13 cellular contexts compared by ENCODE assay signal in genomic region chr19:55590621-55591020, GRCh38. TPM values are rescaled to one million over a fixed set of nuclear protein-coding genes. Genes with fewer than 3 reads are reported as not detected.
DNase-seq lines count a peak whose midpoint lies in the region; ATAC-seq and TF ChIP-seq lines count a peak whose summit lies in the region.
"Had no signal": no experiment of that assay in that cellular context is flagged by ENCODE, and none has a peak within 500 bp of the region (broad histone marks: within the 10 kb centered on the region; RNA-seq: fewer than 3 reads in every experiment).

No MANE protein-coding gene starts in this region.

- intact Hi-C loops in A673 (cut with micrococcal nuclease; ENCODE audit: unreplicated experiment), result no loop called here

- no peak overlapping the region for H3K27ac ChIP-seq in A673 (ENCODE audit: low read depth, low read length, poor library complexity, severe bottlenecking)
- H3K27ac ChIP-seq: left ventricle myocardium inferior, thoracic aorta, VCaP had no signal

- POLR2A ChIA-PET in A673 (lab: Charles Lee; ENCODE audit: low non-redundant PET), result no interaction called here

- H3K27me3 ChIP-seq in A673 (replicated peaks; ENCODE audit: insufficient read depth, low read depth, low read length, poor library complexity), result no peaks in the 10 kb centered on the region

- BruUV-seq in A673 (replicated peaks; lab: Mats Ljungman, UMichigan), result no TSS peak

- peaks cover 20% of the 10 kb centered on the region for H3K4me1 ChIP-seq in A673 (ENCODE audit: insufficient read depth, low read length, poor library complexity, severe bottlenecking)

- CTCF ChIA-PET in A673 (lab: Charles Lee), result no interaction called here

- no peak for TF ChIP-seq CTCF in A673 (conservative IDR thresholded peaks at IDR 0.05; ENCODE audit: low read depth, low read length)

- no peak overlapping the region for H3K4me3 ChIP-seq in A673 (ENCODE audit: low read depth, low read length, poor library complexity, severe bottlenecking)
- H3K4me3 ChIP-seq: left ventricle myocardium inferior, thoracic aorta had no signal

- no peak for ATAC-seq in HG02678 (IDR thresholded peaks at IDR 0.05; ENCODE audit: unreplicated experiment)
- ATAC-seq: activated T-helper 17 cell treated with anti-CD3 and anti-CD28 coated beads, Interleukin-2, amount 50 U/mL, for 72 hours had no signal

- peak; percentile 57 for DNase-seq in A673 (ENCODE audit: low spot score)
- peak; percentile 59 for DNase-seq in DMS114 treated with DMSO at 0.1 percent for 48 hours (lab: John Stamatoyannopoulos, UW; ENCODE audit: unreplicated experiment)
- DNase-seq in NCI-H1436 treated with DMSO at 0.1 percent for 48 hours (lab: John Stamatoyannopoulos, UW), result peak; percentile 29
- peak; percentile 48 for DNase-seq in cerebellar cortex (ENCODE audit: low spot score)
- no peak for DNase-seq in T-helper 1 cell
- no peak for DNase-seq in NCI-H1105 (lab: John Stamatoyannopoulos, UW)
- DNase-seq: GOT3, left ventricle myocardium inferior, NCI-H187 treated with DMSO at 0.1 percent for 48 hours had no signal

- no peaks in the 10 kb centered on the region for H3K9me3 ChIP-seq in A673 (ENCODE audit: low read depth, low read length, poor library complexity, severe bottlenecking)
- H3K9me3 ChIP-seq: left ventricle myocardium inferior, thoracic aorta had no signal

- peaks cover 10% of the 10 kb centered on the region for H3K36me3 ChIP-seq in A673 (ENCODE audit: insufficient read depth, low read length, poor library complexity, severe bottlenecking)
- H3K36me3 ChIP-seq: thoracic aorta had no signal

RNA-seq across cellular contexts. Expression of gene FIZ1, which starts 8.7 kb away (rescaled TPM):
- total RNA-seq in A673 (2021), result 27.8 and 29.3 TPM in 2 replicates

RNA-seq across cellular contexts. Expression of gene ZNF524, which starts 9.5 kb away (rescaled TPM):
- total RNA-seq in A673 (2021), result 6.3 and 7.5 TPM in 2 replicates

RNA-seq across cellular contexts. Expression of gene ZNF579, which starts 10.0 kb away (rescaled TPM):
- 27.4 and 27.5 TPM in 2 replicates for total RNA-seq in A673 (2021)

RNA-seq across cellular contexts. Expression of gene ZNF865, which starts 14.8 kb away (rescaled TPM):
- total RNA-seq in A673 (2021), result 16.1 and 17.1 TPM in 2 replicates

RNA-seq across cellular contexts. Expression of gene ZNF784, which starts 33.7 kb away (rescaled TPM):
- 6.8 and 7.1 TPM in 2 replicates for total RNA-seq in A673 (2021)

Comparison
In these comparisons a context has a peak if more than half of its experiments do, and no peak if none do; other contexts are left out.
1. DNase-seq: peak in A673 (single experiment), DMS114 treated with DMSO at 0.1 percent for 48 hours (single experiment), NCI-H1436 treated with DMSO at 0.1 percent for 48 hours (single experiment) and cerebellar cortex (single experiment); none in T-helper 1 cell (0 of 5) and NCI-H1105 (single experiment).